ENCODE assay signal across 9 cellular contexts in genomic region chr5:123209163-123210013, GRCh38.
DNase-seq lines count a peak whose midpoint lies in the region; ATAC-seq, FAIRE-seq and TF ChIP-seq lines count a peak whose summit lies in the region.
"Had no signal": no experiment of that assay in that cellular context is flagged by ENCODE, and none has a peak within 500 bp of the region (broad histone marks: within the 10 kb centered on the region; RNA-seq: fewer than 3 reads in every experiment).

No MANE protein-coding gene starts in this region.

- no peak overlapping the region for H3K9ac ChIP-seq in keratinocyte (ENCODE audit: control insufficient read depth, extremely low read depth, insufficient read depth, low read length)

- no peak for TF ChIP-seq CTCF in RWPE2 (IDR thresholded peaks at IDR 0.05; ENCODE audit: poor library complexity, severe bottlenecking)
- TF ChIP-seq CTCF in keratinocyte (optimal IDR thresholded peaks at IDR 0.05 in 1 of 3, IDR thresholded peaks at IDR 0.05 in 1 of 3, conservative IDR thresholded peaks at IDR 0.05 in 1 of 3; ENCODE audit: extremely low read depth in 1 of 3, insufficient read depth in 2 of 3, low read length in 3 of 3): no peak

- H3K79me2 ChIP-seq in keratinocyte (ENCODE audit: control insufficient read depth, insufficient read depth, low read length): no peaks in the 10 kb centered on the region

- H3K27ac ChIP-seq in RWPE2 (ENCODE audit: poor library complexity, severe bottlenecking): no peak overlapping the region
- H3K27ac ChIP-seq in keratinocyte (ENCODE audit: control insufficient read depth, insufficient read depth, low read length): no peak overlapping the region

- H3K27me3 ChIP-seq in RWPE2 (ENCODE audit: insufficient read depth, poor library complexity, severe bottlenecking): no peaks in the 10 kb centered on the region
- H3K27me3 ChIP-seq in keratinocyte (ENCODE audit: control insufficient read depth, extremely low read depth, insufficient read depth, low read length): no peaks in the 10 kb centered on the region

- H3K4me3 ChIP-seq in RWPE2 (ENCODE audit: severe bottlenecking) (no peak overlapping the region), keratinocyte (ENCODE audit: control insufficient read depth in 2 of 3, extremely low read depth in 1 of 3, insufficient read depth in 2 of 3, low read depth in 1 of 3, low read length in 3 of 3) (no peak overlapping the region)

- H3K4me2 ChIP-seq in keratinocyte (ENCODE audit: control insufficient read depth, extremely low read depth, insufficient read depth, low read depth, low read length): no peak overlapping the region

- H3K4me1 ChIP-seq in RWPE2 (ENCODE audit: insufficient read depth, poor library complexity, severe bottlenecking) (peaks cover 8% of the 10 kb centered on the region), keratinocyte (ENCODE audit: control insufficient read depth, extremely low read depth, insufficient read depth, low read length) (peaks cover 7% of the 10 kb centered on the region)

- H3K36me3 Mint-ChIP-seq in activated T-helper 2 cell treated with anti-CD3 and anti-CD28 coated beads, Interferon-gamma antibody, Interleukin-2, Interleukin-4, amounts not matched to agents 10 μg/mL and 5 μg/mL and 100 μg/mL, durations not matched to agents 14 hours and 24 hours and 36 hours (ENCODE audit: low read depth): no peaks in the 10 kb centered on the region

- H3K9me3 ChIP-seq in RWPE2 (ENCODE audit: severe bottlenecking) (no peaks in the 10 kb centered on the region), keratinocyte (ENCODE audit: control insufficient read depth, low read depth, low read length) (no peaks in the 10 kb centered on the region)

- H4K20me1 ChIP-seq in keratinocyte (ENCODE audit: control insufficient read depth, extremely low read depth, insufficient read depth, low read length): no peaks in the 10 kb centered on the region

- H3K9me3 Mint-ChIP-seq in activated T-helper 2 cell treated with anti-CD3 and anti-CD28 coated beads, Interferon-gamma antibody, Interleukin-2, Interleukin-4, amounts not matched to agents 10 μg/mL and 5 μg/mL and 100 μg/mL, durations not matched to agents 14 hours and 24 hours and 36 hours: no peaks in the 10 kb centered on the region

- peak; percentile 29 for DNase-seq in ELF-1 (ENCODE audit: low read depth, low spot score)
- DNase-seq in RWPE2 (ENCODE audit: low spot score): no peak
- peak; percentile 35 for DNase-seq in keratinocyte (ENCODE audit: low read depth, low spot score)
- DNase-seq in NCI-H524 (lab: John Stamatoyannopoulos, UW): no peak
- DNase-seq in activated T-helper 2 cell treated with anti-CD3 and anti-CD28 coated beads, Interferon-gamma antibody, Interleukin-2, Interleukin-4, amounts not matched to agents 10 μg/mL and 5 μg/mL and 100 μg/mL, durations not matched to agents 14 hours and 24 hours and 36 hours (ENCODE audit: low spot score): no peak
- DNase-seq in DMS153 treated with DMSO at 0.1 percent for 48 hours (lab: John Stamatoyannopoulos, UW; ENCODE audit: unreplicated experiment): no peak
- DNase-seq: activated T-cell treated with anti-CD3 and anti-CD28 coated beads, Interleukin-2, amount 50 U/mL, for 1 hour had no signal

- no peak overlapping the region for H3K4me3 Mint-ChIP-seq in activated T-helper 2 cell treated with anti-CD3 and anti-CD28 coated beads, Interferon-gamma antibody, Interleukin-2, Interleukin-4, amounts not matched to agents 10 μg/mL and 5 μg/mL and 100 μg/mL, durations not matched to agents 14 hours and 24 hours and 36 hours (ENCODE audit: low read depth)

- H3K4me1 Mint-ChIP-seq in activated T-helper 2 cell treated with anti-CD3 and anti-CD28 coated beads, Interferon-gamma antibody, Interleukin-2, Interleukin-4, amounts not matched to agents 10 μg/mL and 5 μg/mL and 100 μg/mL, durations not matched to agents 14 hours and 24 hours and 36 hours (ENCODE audit: low read depth): no peaks in the 10 kb centered on the region

- H3K27me3 Mint-ChIP-seq in activated T-helper 2 cell treated with anti-CD3 and anti-CD28 coated beads, Interferon-gamma antibody, Interleukin-2, Interleukin-4, amounts not matched to agents 10 μg/mL and 5 μg/mL and 100 μg/mL, durations not matched to agents 14 hours and 24 hours and 36 hours (ENCODE audit: low read depth): peaks cover 3% of the 10 kb centered on the region

- FAIRE-seq in keratinocyte (lab: Jason Lieb, UNC): peak; percentile 98

- no peaks in the 10 kb centered on the region for H3K9me1 ChIP-seq in keratinocyte (ENCODE audit: control insufficient read depth, extremely low read depth, insufficient read depth, low read length)

- H3K36me3 ChIP-seq in RWPE2 (ENCODE audit: low read depth) (no peaks in the 10 kb centered on the region), keratinocyte (ENCODE audit: control insufficient read depth in 2 of 2, extremely low read depth in 1 of 2, insufficient read depth in 2 of 2, low read length in 2 of 2) (no peaks in the 10 kb centered on the region)

- no peak overlapping the region for H2AFZ ChIP-seq in keratinocyte (ENCODE audit: control insufficient read depth, low read length)

- dilution Hi-C loops in keratinocyte (cut with MboI; ENCODE audit: extremely low pct_ligation_motif_present, low sequenced_read_pairs): no loop called here

- ATAC-seq in HG02678 (IDR thresholded peaks at IDR 0.05; ENCODE audit: unreplicated experiment): peak; percentile 69
- ATAC-seq in RWPE2 (ENCODE audit: low read depth): peak; percentile 96
- ATAC-seq in GM19397 (IDR thresholded peaks at IDR 0.05; ENCODE audit: unreplicated experiment): no peak

- intact Hi-C loops in activated T-helper 2 cell treated with anti-CD3 and anti-CD28 coated beads, Interferon-gamma antibody, Interleukin-2, Interleukin-4, amounts not matched to agents 10 μg/mL and 5 μg/mL and 100 μg/mL, durations not matched to agents 14 hours and 24 hours and 36 hours (cut with micrococcal nuclease): no loop called here

- H3K27ac Mint-ChIP-seq in activated T-helper 2 cell treated with anti-CD3 and anti-CD28 coated beads, Interferon-gamma antibody, Interleukin-2, Interleukin-4, amounts not matched to agents 10 μg/mL and 5 μg/mL and 100 μg/mL, durations not matched to agents 14 hours and 24 hours and 36 hours: no peak overlapping the region

Comparison
In these comparisons a context has a peak if more than half of its experiments do, and no peak if none do; other contexts are left out.
1. DNase-seq: peak in ELF-1 (single experiment) and keratinocyte (single experiment); none in RWPE2 (single experiment), NCI-H524 (0 of 2), activated T-helper 2 cell treated with anti-CD3 and anti-CD28 coated beads, Interferon-gamma antibody, Interleukin-2, Interleukin-4, amounts not matched to agents 10 μg/mL and 5 μg/mL and 100 μg/mL, durations not matched to agents 14 hours and 24 hours and 36 hours (single experiment) and DMS153 treated with DMSO at 0.1 percent for 48 hours (single experiment).